Comparison of ENCODE assay signal across 25 cellular contexts in the genomic region with DNA sequence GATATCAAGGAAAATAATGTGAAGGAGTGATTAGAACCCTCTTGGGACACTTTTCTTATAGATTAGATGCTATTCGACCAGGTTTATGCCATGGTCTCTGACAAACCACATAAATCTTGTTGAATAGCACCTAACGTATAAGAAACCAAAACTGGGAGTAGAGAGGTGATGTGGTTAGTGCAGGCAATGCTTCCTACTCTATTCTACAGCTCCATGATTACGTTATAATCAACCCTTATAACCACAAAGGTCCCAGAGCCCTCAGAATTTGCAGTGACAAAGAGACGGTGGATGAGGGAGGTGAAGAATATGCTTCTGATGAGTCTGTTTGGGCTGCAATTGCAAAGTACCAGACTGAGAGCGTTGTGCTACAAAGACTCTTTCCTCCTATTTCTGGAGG.
"Had no signal": no experiment of that assay in that cellular context is flagged by ENCODE, and none has a peak within 500 bp of the region (broad histone marks: within the 10 kb centered on the region; RNA-seq: fewer than 3 reads in every experiment).

No MANE protein-coding gene starts in this region.

- DNase-seq: Kasumi-1, MM.1S, NCI-H1048, NCI-H1105, NCI-H1417, NCI-H1436 treated with DMSO at 0.1 percent for 48 hours, NCI-H1694, NCI-H187 treated with DMSO at 0.1 percent for 48 hours, NCI-H2029 treated with DMSO at 0.1 percent for 48 hours, NCI-H2171 treated with DMSO at 0.1 percent for 48 hours, NCI-H345, NCI-H446 treated with DMSO at 0.1 percent for 48 hours, NCI-H510A treated with DMSO at 0.1 percent for 48 hours, NCI-H526, NCI-H82, RPMI8226, SHP77, SK-N-SH, SW 1271, T-cell had no signal

- H3K27ac ChIP-seq: HL-60, KMS-11 had no signal

- H3K9me3 ChIP-seq: SK-N-SH had no signal

- H3K4me3 ChIP-seq: K562 had no signal

- H3K9ac ChIP-seq: KMS-11, SK-N-SH had no signal

- FAIRE-seq: HTR-8/SVneo, K562, RCC 7860 had no signal

- H3K4me2 ChIP-seq: KMS-11, SK-N-SH had no signal

- ATAC-seq: K562, T-cell had no signal
